In the genomic region with DNA sequence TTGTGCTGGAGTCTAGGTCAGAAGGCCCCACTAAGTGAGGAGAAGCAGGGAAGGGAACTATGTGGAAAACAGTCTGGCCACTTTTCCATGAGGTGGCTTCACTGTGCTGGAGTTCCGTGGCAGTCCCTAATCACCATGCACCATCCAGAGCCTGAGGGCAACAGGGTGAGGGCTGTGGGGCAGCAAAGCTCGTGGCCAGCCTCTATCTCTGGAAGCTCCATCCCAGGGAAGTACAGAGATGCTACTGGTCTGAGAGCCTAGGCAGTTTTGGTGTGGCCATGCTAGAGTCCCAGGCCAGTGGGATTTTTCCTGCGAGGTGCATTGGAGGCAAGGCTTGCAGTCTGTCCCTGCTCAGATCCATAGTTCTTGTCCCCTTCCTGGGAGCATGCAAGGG, we compare ENCODE assay signal across 31 cellular contexts.
"Had no signal": no experiment of that assay in that cellular context is flagged by ENCODE, and none has a peak within 500 bp of the region (broad histone marks: within the 10 kb centered on the region; RNA-seq: fewer than 3 reads in every experiment).

No MANE protein-coding gene starts in this region.

- H3K27me3 Mint-ChIP-seq: activated B cell treated with CpG ODN at 0.5 μM for 24 hours; activated CD8-positive, alpha-beta T cell treated with anti-CD3 and anti-CD28 coated beads for 36 hours; activated naive CD8-positive, alpha-beta T cell; activated T-helper 17 cell treated with anti-CD3 and anti-CD28 coated beads, Interleukin-2, amount 50 U/mL, for 72 hours; effector memory CD8-positive, alpha-beta T cell; T-helper 17 cell had no signal

- H3K36me3 ChIP-seq: brain microvascular endothelial cell, esophagus squamous epithelium, gastroesophageal sphincter, WERI-Rb-1 had no signal

- H3K9me3 Mint-ChIP-seq: T-helper 2 cell treated with Interferon-gamma antibody and Interleukin-4, amounts not matched to agents 5 μg/mL and 100 μg/mL, for 36 hours had no signal

- DNase-seq: activated B cell treated with CpG ODN at 0.5 μM for 24 hours; activated CD4-positive, alpha-beta T cell treated with anti-CD3 and anti-CD28 coated beads for 48 hours; activated CD4-positive, alpha-beta T cell treated with anti-CD3 and anti-CD28 coated beads, Interleukin-2, amount 50 U/mL, for 1 hour; activated CD4-positive, alpha-beta T cell treated with anti-CD3 and anti-CD28 coated beads, Interleukin-2, amount 50 U/mL, for 48 hours; activated CD8-positive, alpha-beta memory T cell treated with anti-CD3 and anti-CD28 coated beads for 24 hours; activated CD8-positive, alpha-beta T cell treated with anti-CD3 and anti-CD28 coated beads for 36 hours; activated effector memory CD4-positive, alpha-beta T cell treated with Interleukin-2 at 50 U/mL for 16 hours; activated gamma-delta T cell treated with Interleukin-2 at 50 U/mL for 16 hours; activated naive CD4-positive, alpha-beta T cell treated with anti-CD3 and anti-CD28 coated beads, Interleukin-2, amount 50 U/mL, for 16 hours; activated naive CD4-positive, alpha-beta T cell treated with Interleukin-2 at 50 U/mL for 16 hours; activated T-cell treated with anti-CD3 and anti-CD28 coated beads, Interleukin-2, amount 50 U/mL, for 4 hours; amniotic stem cell; anterior cingulate cortex; brain microvascular endothelial cell; caudate nucleus; cortex of kidney; dermis blood vessel endothelial cell; effector CD4-positive, alpha-beta T cell; effector memory CD8-positive, alpha-beta T cell; esophagus squamous epithelium; foreskin melanocyte; T-helper 1 cell; T-helper 17 cell; T1000; WERI-Rb-1 had no signal

- H3K9me3 ChIP-seq: esophagus squamous epithelium, gastroesophageal sphincter had no signal

- H3K27me3 ChIP-seq: brain microvascular endothelial cell, esophagus squamous epithelium, gastroesophageal sphincter had no signal

- H3K4me1 Mint-ChIP-seq: activated B cell treated with CpG ODN at 0.5 μM for 24 hours; activated T-helper 17 cell treated with anti-CD3 and anti-CD28 coated beads, Interleukin-2, amount 50 U/mL, for 72 hours; T-helper 17 cell had no signal

- H3K27ac Mint-ChIP-seq: activated B cell treated with CpG ODN at 0.5 μM for 24 hours; activated CD8-positive, alpha-beta T cell treated with anti-CD3 and anti-CD28 coated beads for 36 hours; activated naive CD8-positive, alpha-beta T cell; activated T-helper 17 cell treated with anti-CD3 and anti-CD28 coated beads, Interleukin-2, amount 50 U/mL, for 72 hours; effector memory CD8-positive, alpha-beta T cell; T-helper 17 cell; T-helper 2 cell treated with Interferon-gamma antibody and Interleukin-4, amounts not matched to agents 5 μg/mL and 100 μg/mL, for 36 hours had no signal

- H3K4me3 ChIP-seq: esophagus squamous epithelium, gastroesophageal sphincter had no signal

- H3K4me1 ChIP-seq: esophagus squamous epithelium, gastroesophageal sphincter had no signal

- ATAC-seq: activated CD4-positive, CD25-positive, alpha-beta regulatory T cell treated with anti-CD3 and anti-CD28 coated beads, Interleukin-2, amount 50 U/mL, for 24 hours; activated CD8-positive, alpha-beta T cell treated with anti-CD3 and anti-CD28 coated beads for 36 hours; activated T-cell treated with anti-CD3 and anti-CD28 coated beads, Interleukin-2, amount 50 U/mL, for 4 hours; activated T-helper 17 cell treated with anti-CD3 and anti-CD28 coated beads, Interleukin-2, amount 50 U/mL, for 72 hours; effector memory CD8-positive, alpha-beta T cell; gastroesophageal sphincter; T-helper 17 cell had no signal

- H3K27ac ChIP-seq: brain microvascular endothelial cell, epithelial cell of prostate, esophagus squamous epithelium, gastroesophageal sphincter, WERI-Rb-1 had no signal

- H3K4me3 Mint-ChIP-seq: activated B cell treated with CpG ODN at 0.5 μM for 24 hours; activated CD8-positive, alpha-beta T cell treated with anti-CD3 and anti-CD28 coated beads for 36 hours; activated naive CD8-positive, alpha-beta T cell; activated T-cell treated with anti-CD3 and anti-CD28 coated beads, Interleukin-2, amount 50 U/mL, for 4 hours; activated T-helper 17 cell treated with anti-CD3 and anti-CD28 coated beads, Interleukin-2, amount 50 U/mL, for 72 hours; effector memory CD8-positive, alpha-beta T cell; T-helper 17 cell; T-helper 2 cell treated with Interferon-gamma antibody and Interleukin-4, amounts not matched to agents 5 μg/mL and 100 μg/mL, for 36 hours had no signal
